2 cellular contexts compared by ENCODE assay signal in the genomic region with DNA sequence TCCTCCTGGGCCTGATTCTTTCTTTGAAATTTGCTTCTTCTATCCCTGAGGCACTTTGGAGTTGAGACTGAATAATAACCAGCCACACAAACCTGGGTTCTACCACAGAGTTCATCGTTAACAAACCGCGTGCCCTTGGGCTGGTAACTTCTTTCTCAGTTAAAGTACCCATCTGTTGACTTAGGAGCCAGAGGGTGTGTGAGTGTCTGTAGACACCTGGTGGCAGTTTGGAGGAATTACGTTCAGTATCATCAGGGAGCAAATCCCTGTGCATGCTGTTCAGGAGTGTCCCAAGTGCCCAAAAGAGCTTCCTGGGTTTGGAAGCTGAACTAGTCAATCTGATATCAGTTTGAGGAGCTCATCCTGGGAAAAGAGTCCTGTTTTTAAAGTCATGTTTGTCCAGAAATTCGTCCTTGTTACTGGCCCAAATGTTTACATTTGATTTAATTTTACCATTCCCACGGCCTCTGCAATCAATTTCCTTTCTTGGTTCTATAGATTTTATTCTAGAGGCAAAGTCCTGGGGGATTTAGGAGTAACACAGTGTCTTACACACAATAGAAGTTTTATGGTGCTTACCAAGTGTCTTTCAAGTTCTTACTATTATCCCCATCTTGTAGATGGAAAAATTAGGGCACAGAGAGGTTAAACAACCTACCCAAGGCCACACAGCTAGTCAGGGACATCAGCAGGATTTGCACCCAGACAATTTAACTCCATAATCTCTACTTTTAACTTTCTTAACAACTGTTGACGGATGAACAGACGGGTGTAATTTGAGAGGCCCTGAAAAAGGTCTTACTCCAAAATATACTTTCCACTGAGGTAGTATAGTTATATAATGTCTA.
TF ChIP-seq lines count a peak whose summit lies in the region.

No MANE protein-coding gene starts in this region.

TF ChIP-seq in SK-N-SH, 30 proteins besides CTCF, POLR2A, EP300 and RAD21:
- TF ChIP-seq GABPA (IDR thresholded peaks at IDR 0.05; ENCODE audit: low read depth): no peak
- TF ChIP-seq FOXJ3 (CRISPR knock-in tag; IDR thresholded peaks at IDR 0.05): no peak
- TF ChIP-seq, protein P1, sequence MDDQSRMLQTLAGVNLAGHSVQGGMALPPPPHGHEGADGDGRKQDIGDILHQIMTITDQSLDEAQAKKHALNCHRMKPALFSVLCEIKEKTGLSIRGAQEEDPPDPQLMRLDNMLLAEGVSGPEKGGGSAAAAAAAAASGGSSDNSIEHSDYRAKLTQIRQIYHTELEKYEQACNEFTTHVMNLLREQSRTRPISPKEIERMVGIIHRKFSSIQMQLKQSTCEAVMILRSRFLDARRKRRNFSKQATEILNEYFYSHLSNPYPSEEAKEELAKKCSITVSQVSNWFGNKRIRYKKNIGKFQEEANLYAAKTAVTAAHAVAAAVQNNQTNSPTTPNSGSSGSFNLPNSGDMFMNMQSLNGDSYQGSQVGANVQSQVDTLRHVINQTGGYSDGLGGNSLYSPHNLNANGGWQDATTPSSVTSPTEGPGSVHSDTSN (IDR thresholded peaks at IDR 0.05): no peak
- TF ChIP-seq SMC3 (IDR thresholded peaks at IDR 0.05; ENCODE audit: low read depth, low read length): peak; percentile 91
- TF ChIP-seq RXRA (IDR thresholded peaks at IDR 0.05; ENCODE audit: borderline replicate concordance, low read depth): no peak
- TF ChIP-seq ZBTB33 (IDR thresholded peaks at IDR 0.05; ENCODE audit: borderline replicate concordance, low read depth): no peak

TF ChIP-seq in GM12878, 131 proteins besides CTCF, POLR2A, EP300 and RAD21:
- TF ChIP-seq SMC3 (IDR thresholded peaks at IDR 0.05; ENCODE audit: borderline replicate concordance, low read length): peak; percentile 90
- TF ChIP-seq ATF3 (IDR thresholded peaks at IDR 0.05; ENCODE audit: borderline replicate concordance, extremely low read depth, low read depth, low read length): no peak
